ENCODE assay signal across 22 cellular contexts in the genomic region with DNA sequence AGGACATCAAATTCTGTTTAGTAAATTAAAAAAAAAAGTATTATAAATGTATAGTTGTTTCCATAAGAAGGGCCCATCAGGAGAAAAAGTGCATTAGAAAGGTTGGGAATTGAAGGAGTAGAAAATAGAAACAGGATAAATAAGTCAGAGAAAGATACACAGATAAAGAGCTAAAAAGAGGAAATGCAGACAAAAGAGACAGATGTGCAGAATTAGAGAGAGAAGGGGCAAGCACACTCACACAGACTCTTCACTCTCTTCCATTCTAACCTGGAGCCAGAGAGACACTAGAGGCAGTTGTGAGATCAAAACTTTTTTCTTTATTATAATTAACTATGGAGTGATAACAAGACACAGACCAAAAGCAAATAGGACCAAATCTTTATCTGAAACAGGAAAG.
"Had no signal": no experiment of that assay in that cellular context is flagged by ENCODE, and none has a peak within 500 bp of the region (broad histone marks: within the 10 kb centered on the region; RNA-seq: fewer than 3 reads in every experiment).

No MANE protein-coding gene starts in this region.

- H3K27me3 Mint-ChIP-seq: activated naive CD4-positive, alpha-beta T cell treated with anti-CD3 and anti-CD28 coated beads, Interleukin-2, amount 50 U/mL, for 24 hours; central memory CD8-positive, alpha-beta T cell had no signal

- H3K27ac Mint-ChIP-seq: activated CD8-positive, alpha-beta T cell treated with anti-CD3 and anti-CD28 coated beads, Interleukin-2, amount 10 ng/mL, durations not matched to agents 7 days and 5 days; activated naive CD4-positive, alpha-beta T cell treated with anti-CD3 and anti-CD28 coated beads, Interleukin-2, amount 50 U/mL, for 24 hours; activated T-cell treated with anti-CD3 and anti-CD28 coated beads, Interleukin-2, amount 50 U/mL, for 24 hours; activated T-helper 1 cell treated with anti-CD3 and anti-CD28 coated beads, Interleukin-12 subunit alpha, Interleukin-12 subunit beta, Interleukin-2, Interleukin-4 antibody, amounts not matched to agents 30 ng/mL and 10 ng/mL and 1 ng/mL, durations not matched to agents 14 hours and 24 hours and 36 hours; T-helper 17 cell had no signal

- H3K4me3 Mint-ChIP-seq: activated CD8-positive, alpha-beta T cell treated with anti-CD3 and anti-CD28 coated beads, Interleukin-2, amount 10 ng/mL, durations not matched to agents 7 days and 5 days; activated naive CD4-positive, alpha-beta T cell treated with anti-CD3 and anti-CD28 coated beads, Interleukin-2, amount 50 U/mL, for 24 hours; activated T-cell treated with anti-CD3 and anti-CD28 coated beads, Interleukin-2, amount 50 U/mL, for 24 hours; activated T-helper 1 cell treated with anti-CD3 and anti-CD28 coated beads, Interleukin-12 subunit alpha, Interleukin-12 subunit beta, Interleukin-2, Interleukin-4 antibody, amounts not matched to agents 30 ng/mL and 10 ng/mL and 1 ng/mL, durations not matched to agents 14 hours and 24 hours and 36 hours; central memory CD8-positive, alpha-beta T cell; T-helper 17 cell; WTC11 had no signal

- H3K27me3 ChIP-seq: ascending aorta, body of pancreas had no signal

- H3K9me3 ChIP-seq: body of pancreas had no signal

- DNase-seq: activated CD4-positive, alpha-beta T cell treated with anti-CD3 and anti-CD28 coated beads for 48 hours; activated CD4-positive, alpha-beta T cell treated with anti-CD3 and anti-CD28 coated beads, Interleukin-2, amount 50 U/mL, for 4 hours; activated CD4-positive, CD25-positive, alpha-beta regulatory T cell treated with anti-CD3 and anti-CD28 coated beads, Interleukin-2, amount 50 U/mL, for 72 hours; activated CD8-positive, alpha-beta T cell treated with anti-CD3 and anti-CD28 coated beads, Interleukin-2, amount 10 ng/mL, durations not matched to agents 7 days and 5 days; activated effector memory CD4-positive, alpha-beta T cell treated with Interleukin-2 at 50 U/mL for 16 hours; activated naive CD4-positive, alpha-beta T cell; activated T-cell treated with anti-CD3 and anti-CD28 coated beads, Interleukin-2, amount 50 U/mL, for 24 hours; body of pancreas; NCI-H1105 treated with DMSO at 0.1 percent for 48 hours; NCI-H1436 treated with DMSO at 0.1 percent for 48 hours; NCI-H187; NCI-H2081; NCI-H510A treated with DMSO at 0.1 percent for 48 hours; PC-9; SHP77 treated with DMSO at 0.1 percent for 48 hours; T-helper 17 cell; T-helper 9 cell had no signal

- H3K36me3 Mint-ChIP-seq: activated naive CD4-positive, alpha-beta T cell treated with anti-CD3 and anti-CD28 coated beads, Interleukin-2, amount 50 U/mL, for 24 hours had no signal

- H3K36me3 ChIP-seq: ascending aorta had no signal

- H3K4me1 Mint-ChIP-seq: activated naive CD4-positive, alpha-beta T cell treated with anti-CD3 and anti-CD28 coated beads, Interleukin-2, amount 50 U/mL, for 24 hours; central memory CD8-positive, alpha-beta T cell had no signal

- H3K4me1 ChIP-seq: ascending aorta, body of pancreas had no signal

- H3K4me3 ChIP-seq: ascending aorta, body of pancreas, PC-9 had no signal

- H3K9me3 Mint-ChIP-seq: activated naive CD4-positive, alpha-beta T cell treated with anti-CD3 and anti-CD28 coated beads, Interleukin-2, amount 50 U/mL, for 24 hours; activated T-cell treated with anti-CD3 and anti-CD28 coated beads, Interleukin-2, amount 50 U/mL, for 24 hours; activated T-helper 1 cell treated with anti-CD3 and anti-CD28 coated beads, Interleukin-12 subunit alpha, Interleukin-12 subunit beta, Interleukin-2, Interleukin-4 antibody, amounts not matched to agents 30 ng/mL and 10 ng/mL and 1 ng/mL, durations not matched to agents 14 hours and 24 hours and 36 hours; central memory CD8-positive, alpha-beta T cell had no signal

- H3K27ac ChIP-seq: ascending aorta, body of pancreas, PC-9 had no signal
